28 cellular contexts compared by ENCODE assay signal in the genomic region with DNA sequence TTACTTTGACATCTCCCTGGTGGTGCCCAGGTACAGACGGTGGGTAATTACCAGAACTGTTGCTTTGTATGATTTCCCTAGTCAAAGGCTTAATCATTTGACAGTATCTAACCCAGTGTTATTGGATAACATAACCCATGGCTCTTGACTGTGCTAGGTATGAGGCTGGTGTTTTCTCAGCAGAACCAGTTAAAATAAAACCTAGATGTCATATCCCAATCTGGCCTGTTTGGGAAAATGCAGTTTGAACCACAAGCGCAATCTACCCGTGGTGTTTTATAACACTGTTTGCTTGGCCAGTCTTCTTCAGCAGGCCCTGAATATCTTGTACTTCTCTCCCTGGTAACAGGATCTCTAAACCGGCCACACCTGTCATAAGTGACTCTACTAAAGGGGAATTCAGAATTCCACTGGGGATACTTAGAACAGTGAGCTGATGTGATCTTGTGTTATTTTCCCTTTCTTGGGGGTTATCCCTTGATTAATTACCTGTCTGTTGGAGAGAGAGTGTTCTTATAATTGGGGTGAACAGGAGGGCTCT. TPM values are rescaled to one million over a fixed set of nuclear protein-coding genes. Genes with fewer than 3 reads are reported as not detected.
DNase-seq lines count a peak whose midpoint lies in the region; ATAC-seq and TF ChIP-seq lines count a peak whose summit lies in the region.
"Had no signal": no experiment of that assay in that cellular context is flagged by ENCODE, and none has a peak within 500 bp of the region (broad histone marks: within the 10 kb centered on the region; RNA-seq: fewer than 3 reads in every experiment).

No MANE protein-coding gene starts in this region.

- no peak overlapping the region for H3K4me3 ChIP-seq in esophagus (ENCODE audit: low read depth in 1 of 2, low read length in 2 of 2)
- H3K4me3 ChIP-seq in mucosa of descending colon = no peak overlapping the region
- no peak overlapping the region for H3K4me3 ChIP-seq in neural progenitor cell
- H3K4me3 ChIP-seq in MG63 = no peak overlapping the region
- H3K4me3 ChIP-seq: gastroesophageal sphincter, GM23338, pancreas, sigmoid colon, thoracic aorta had no signal

- no peak overlapping the region for H3K4me2 ChIP-seq in neural progenitor cell
- H3K4me2 ChIP-seq: GM23338 had no signal

- no peaks in the 10 kb centered on the region for H4K20me1 ChIP-seq in neural progenitor cell (ENCODE audit: low read depth)

- peaks cover 32% of the 10 kb centered on the region for H3K4me1 Mint-ChIP-seq in neural progenitor cell
- H3K4me1 Mint-ChIP-seq: GM23338; naive thymus-derived CD8-positive, alpha-beta T cell had no signal

- no peaks in the 10 kb centered on the region for H3K79me2 ChIP-seq in neural progenitor cell (ENCODE audit: low read depth)

- H3F3A ChIP-seq in neural progenitor cell (ENCODE audit: low read depth) = no peaks in the 10 kb centered on the region

- no peak overlapping the region for H3K27ac Mint-ChIP-seq in neural progenitor cell
- H3K27ac Mint-ChIP-seq: activated naive CD8-positive, alpha-beta T cell treated with anti-CD3 and anti-CD28 coated beads, Interleukin-2, amount 50 U/mL, for 24 hours; activated T-helper 2 cell treated with anti-CD3 and anti-CD28 coated beads, Interferon-gamma antibody, Interleukin-2, Interleukin-4, amounts not matched to agents 10 μg/mL and 5 μg/mL and 100 μg/mL, durations not matched to agents 14 hours and 24 hours and 36 hours; GM23338; naive thymus-derived CD8-positive, alpha-beta T cell; stimulated activated naive B cell treated with anti-CD40 and anti-IgM and Interleukin-4, amounts not matched to agents 10 μg/mL and 1 μg/mL and 100 μg/mL, for 72 hours; T-helper 1 cell treated with Interleukin-12 subunit alpha and Interleukin-12 subunit beta and Interleukin-4 antibody, amounts not matched to agents 30 μg/mL and 1 μg/mL, for 36 hours had no signal

- H3K27me3 ChIP-seq in esophagus (ENCODE audit: control insufficient read depth in 1 of 2, insufficient read depth in 2 of 2, low read length in 2 of 2) (no peaks in the 10 kb centered on the region), neural progenitor cell (no peaks in the 10 kb centered on the region), MG63 (no peaks in the 10 kb centered on the region)
- H3K27me3 ChIP-seq: brain microvascular endothelial cell, gastroesophageal sphincter, pancreas, sigmoid colon had no signal

- H3K4me3 Mint-ChIP-seq in neural progenitor cell = no peak overlapping the region
- H3K4me3 Mint-ChIP-seq: activated naive CD8-positive, alpha-beta T cell treated with anti-CD3 and anti-CD28 coated beads, Interleukin-2, amount 50 U/mL, for 24 hours; GM23338; naive thymus-derived CD8-positive, alpha-beta T cell; stimulated activated naive B cell treated with anti-CD40 and anti-IgM and Interleukin-4, amounts not matched to agents 10 μg/mL and 1 μg/mL and 100 μg/mL, for 72 hours; T-helper 1 cell treated with Interleukin-12 subunit alpha and Interleukin-12 subunit beta and Interleukin-4 antibody, amounts not matched to agents 30 μg/mL and 1 μg/mL, for 36 hours had no signal

- DNase-seq in DMS79 treated with DMSO at 0.1 percent for 48 hours (lab: John Stamatoyannopoulos, UW) (peak; percentile 9), NCI-H2171 treated with DMSO at 0.1 percent for 48 hours (lab: John Stamatoyannopoulos, UW) (peak; percentile 47), mucosa of descending colon (no peak), neural progenitor cell (ENCODE audit: low spot score) (no peak), MG63 (no peak)
- DNase-seq in stimulated activated CD4-positive, alpha-beta T cell treated with anti-CD3 and anti-CD28 coated beads, Interleukin-2, amount 100 ng/mL, for 24 hours = no peak
- DNase-seq: activated CD4-positive, alpha-beta T cell treated with anti-CD3 and anti-CD28 coated beads, Interleukin-2, amount 50 U/mL, for 1 hour; activated CD8-positive, alpha-beta memory T cell treated with anti-CD3 and anti-CD28 coated beads, Interleukin-2, amount 50 U/mL, for 4 hours; activated naive CD8-positive, alpha-beta T cell treated with anti-CD3 and anti-CD28 coated beads, Interleukin-2, amount 50 U/mL, for 24 hours; brain microvascular endothelial cell; GDM1; naive thymus-derived CD8-positive, alpha-beta T cell; NCI-H1105 treated with DMSO at 0.1 percent for 48 hours; NCI-H774; pancreas; sigmoid colon; stimulated activated naive B cell treated with anti-CD40 and anti-IgM and Interleukin-4, amounts not matched to agents 10 μg/mL and 1 μg/mL and 100 μg/mL, for 72 hours had no signal

- peaks cover 9% of the 10 kb centered on the region for H3K27me3 Mint-ChIP-seq in neural progenitor cell (ENCODE audit: insufficient read depth, low read depth)
- H3K27me3 Mint-ChIP-seq: stimulated activated naive B cell treated with anti-CD40 and anti-IgM and Interleukin-4, amounts not matched to agents 10 μg/mL and 1 μg/mL and 100 μg/mL, for 72 hours had no signal

- TF ChIP-seq CTCF in mucosa of descending colon (IDR thresholded peaks at IDR 0.05) (no peak), neural progenitor cell (IDR thresholded peaks at IDR 0.05) (no peak)

- H3K4me1 ChIP-seq in esophagus (ENCODE audit: control insufficient read depth in 2 of 2, insufficient read depth in 2 of 2, low read length in 1 of 2) (peaks cover 0 to 5% of the 10 kb centered on the region in 2 donors), mucosa of descending colon (ENCODE audit: low read depth) (peaks cover 22% of the 10 kb centered on the region), neural progenitor cell (no peaks in the 10 kb centered on the region)
- H3K4me1 ChIP-seq: gastroesophageal sphincter, pancreas, sigmoid colon had no signal

- H3K9me3 ChIP-seq in esophagus (ENCODE audit: control insufficient read depth in 2 of 2, insufficient read depth in 1 of 2, low read depth in 1 of 2, low read length in 1 of 2) (no peaks in the 10 kb centered on the region), mucosa of descending colon (no peaks in the 10 kb centered on the region), neural progenitor cell (ENCODE audit: low read depth) (no peaks in the 10 kb centered on the region), MG63 (no peaks in the 10 kb centered on the region)
- H3K9me3 ChIP-seq: gastroesophageal sphincter, pancreas, sigmoid colon, thoracic aorta had no signal

- WGBS in esophagus, 2 donors = 81 to 87% methylated on average over 4 of the region's 4 CpGs

- no peaks in the 10 kb centered on the region for H3K9me3 Mint-ChIP-seq in neural progenitor cell
- H3K9me3 Mint-ChIP-seq: activated naive CD8-positive, alpha-beta T cell treated with anti-CD3 and anti-CD28 coated beads, Interleukin-2, amount 50 U/mL, for 24 hours; activated T-helper 2 cell treated with anti-CD3 and anti-CD28 coated beads, Interferon-gamma antibody, Interleukin-2, Interleukin-4, amounts not matched to agents 10 μg/mL and 5 μg/mL and 100 μg/mL, durations not matched to agents 14 hours and 24 hours and 36 hours; GM23338; naive thymus-derived CD8-positive, alpha-beta T cell; stimulated activated naive B cell treated with anti-CD40 and anti-IgM and Interleukin-4, amounts not matched to agents 10 μg/mL and 1 μg/mL and 100 μg/mL, for 72 hours; T-helper 1 cell treated with Interleukin-12 subunit alpha and Interleukin-12 subunit beta and Interleukin-4 antibody, amounts not matched to agents 30 μg/mL and 1 μg/mL, for 36 hours had no signal

- ATAC-seq in mucosa of descending colon (peak; percentile 53), HG02588 (IDR thresholded peaks at IDR 0.05; ENCODE audit: unreplicated experiment) (no peak)
- ATAC-seq: activated naive CD8-positive, alpha-beta T cell treated with anti-CD3 and anti-CD28 coated beads, Interleukin-2, amount 50 U/mL, for 24 hours; gastroesophageal sphincter; GM23338; HepG2; naive thymus-derived CD8-positive, alpha-beta T cell; stimulated activated naive B cell treated with anti-CD40 and anti-IgM and Interleukin-4, amounts not matched to agents 10 μg/mL and 1 μg/mL and 100 μg/mL, for 72 hours had no signal

- no peak overlapping the region for H3K9ac ChIP-seq in neural progenitor cell

- H3K36me3 Mint-ChIP-seq in neural progenitor cell = no peaks in the 10 kb centered on the region
- H3K36me3 Mint-ChIP-seq: naive thymus-derived CD8-positive, alpha-beta T cell; stimulated activated naive B cell treated with anti-CD40 and anti-IgM and Interleukin-4, amounts not matched to agents 10 μg/mL and 1 μg/mL and 100 μg/mL, for 72 hours had no signal

- H3K27ac ChIP-seq in esophagus (ENCODE audit: low read depth in 2 of 2, low read length in 1 of 2) = peak overlapping the region; percentile 35 to 86
- no peak overlapping the region for H3K27ac ChIP-seq in neural progenitor cell
- H3K27ac ChIP-seq: brain microvascular endothelial cell, epithelial cell of prostate, gastroesophageal sphincter, pancreas, sigmoid colon, thoracic aorta had no signal

- H3K36me3 ChIP-seq in esophagus (ENCODE audit: control insufficient read depth in 2 of 2, insufficient read depth in 2 of 2, low read length in 1 of 2) = no peaks in the 10 kb centered on the region
- H3K36me3 ChIP-seq in mucosa of descending colon (ENCODE audit: low read depth) = no peaks in the 10 kb centered on the region
- H3K36me3 ChIP-seq in neural progenitor cell = no peaks in the 10 kb centered on the region
- H3K36me3 ChIP-seq in MG63 = no peaks in the 10 kb centered on the region
- H3K36me3 ChIP-seq: brain microvascular endothelial cell, gastroesophageal sphincter, pancreas, sigmoid colon, thoracic aorta had no signal

- intact Hi-C loops in mucosa of descending colon (cut with DNase I, micrococcal nuclease) = no loop called here

- no peak overlapping the region for H2AFZ ChIP-seq in neural progenitor cell (replicated peaks)
- H2AFZ ChIP-seq: GM23338 had no signal

RNA-seq across cellular contexts. Expression of a gene that starts 32.8 kb away (rescaled TPM):
- polyA plus RNA-seq in esophagus = 10 to 100 TPM in 1 of 2 donors, 1 to 10 TPM in 1; 7.8 to 12.4 TPM
- total RNA-seq in mucosa of descending colon (10 to 100 TPM; 11.1 to 33.5 (median 25.2) TPM), neural progenitor cell (ENCODE audit: low replicate concordance) (0.06 and 0.26 TPM in 2 replicates)
- 3.3 and 3.6 TPM in 2 replicates for total RNA-seq in MG63 (2014; rRNA removed; shearing (Covaris generic); ENCODE audit: low replicate concordance)
- total RNA-seq: dermis microvascular lymphatic vessel endothelial cell; HepG2; lung microvascular endothelial cell; naive thymus-derived CD8-positive, alpha-beta T cell had no signal
- polyA plus RNA-seq: HepG2 had no signal

Comparison
In these comparisons a context has a peak if more than half of its experiments do, and no peak if none do; other contexts are left out.
1. DNase-seq: peak in DMS79 treated with DMSO at 0.1 percent for 48 hours (single experiment) and NCI-H2171 treated with DMSO at 0.1 percent for 48 hours (single experiment); none in mucosa of descending colon (0 of 3), stimulated activated CD4-positive, alpha-beta T cell treated with anti-CD3 and anti-CD28 coated beads, Interleukin-2, amount 100 ng/mL, for 24 hours (0 of 2), neural progenitor cell (single experiment) and MG63 (single experiment).